ENCODE assay signal across 1 cellular context in the genomic region with DNA sequence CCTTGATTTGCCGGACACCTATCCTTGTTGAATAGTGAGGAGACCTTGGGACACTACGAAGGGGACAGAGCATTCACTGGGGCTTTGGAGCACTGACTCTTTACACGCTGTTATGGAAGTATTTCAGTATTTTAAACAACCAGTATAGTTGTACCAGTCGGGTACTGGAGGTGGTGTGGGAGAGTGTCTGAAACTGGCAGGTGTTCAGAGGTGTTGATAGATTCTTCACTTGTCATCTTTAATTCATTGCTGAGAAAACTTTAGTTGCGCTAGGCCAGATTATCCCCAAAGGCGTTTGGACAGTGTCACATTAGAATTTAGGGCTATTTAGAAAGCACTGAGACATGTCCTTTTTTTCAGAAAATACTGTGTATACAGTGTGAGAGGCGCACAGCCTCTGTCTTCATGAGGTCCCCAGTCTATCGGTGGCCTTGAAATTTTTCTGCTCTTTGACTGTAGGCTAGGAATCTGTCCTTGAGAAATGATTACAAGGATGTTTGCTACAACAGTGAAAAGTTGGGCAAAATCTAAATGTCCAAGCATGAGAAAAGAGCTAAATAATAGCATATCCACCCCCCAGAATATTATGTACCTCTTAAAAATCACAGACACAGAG.
TF ChIP-seq lines count a peak whose summit lies in the region.

No MANE protein-coding gene starts in this region.

TF ChIP-seq in HepG2, 621 proteins besides CTCF, POLR2A, EP300 and RAD21:
- TF ChIP-seq, protein P1, sequence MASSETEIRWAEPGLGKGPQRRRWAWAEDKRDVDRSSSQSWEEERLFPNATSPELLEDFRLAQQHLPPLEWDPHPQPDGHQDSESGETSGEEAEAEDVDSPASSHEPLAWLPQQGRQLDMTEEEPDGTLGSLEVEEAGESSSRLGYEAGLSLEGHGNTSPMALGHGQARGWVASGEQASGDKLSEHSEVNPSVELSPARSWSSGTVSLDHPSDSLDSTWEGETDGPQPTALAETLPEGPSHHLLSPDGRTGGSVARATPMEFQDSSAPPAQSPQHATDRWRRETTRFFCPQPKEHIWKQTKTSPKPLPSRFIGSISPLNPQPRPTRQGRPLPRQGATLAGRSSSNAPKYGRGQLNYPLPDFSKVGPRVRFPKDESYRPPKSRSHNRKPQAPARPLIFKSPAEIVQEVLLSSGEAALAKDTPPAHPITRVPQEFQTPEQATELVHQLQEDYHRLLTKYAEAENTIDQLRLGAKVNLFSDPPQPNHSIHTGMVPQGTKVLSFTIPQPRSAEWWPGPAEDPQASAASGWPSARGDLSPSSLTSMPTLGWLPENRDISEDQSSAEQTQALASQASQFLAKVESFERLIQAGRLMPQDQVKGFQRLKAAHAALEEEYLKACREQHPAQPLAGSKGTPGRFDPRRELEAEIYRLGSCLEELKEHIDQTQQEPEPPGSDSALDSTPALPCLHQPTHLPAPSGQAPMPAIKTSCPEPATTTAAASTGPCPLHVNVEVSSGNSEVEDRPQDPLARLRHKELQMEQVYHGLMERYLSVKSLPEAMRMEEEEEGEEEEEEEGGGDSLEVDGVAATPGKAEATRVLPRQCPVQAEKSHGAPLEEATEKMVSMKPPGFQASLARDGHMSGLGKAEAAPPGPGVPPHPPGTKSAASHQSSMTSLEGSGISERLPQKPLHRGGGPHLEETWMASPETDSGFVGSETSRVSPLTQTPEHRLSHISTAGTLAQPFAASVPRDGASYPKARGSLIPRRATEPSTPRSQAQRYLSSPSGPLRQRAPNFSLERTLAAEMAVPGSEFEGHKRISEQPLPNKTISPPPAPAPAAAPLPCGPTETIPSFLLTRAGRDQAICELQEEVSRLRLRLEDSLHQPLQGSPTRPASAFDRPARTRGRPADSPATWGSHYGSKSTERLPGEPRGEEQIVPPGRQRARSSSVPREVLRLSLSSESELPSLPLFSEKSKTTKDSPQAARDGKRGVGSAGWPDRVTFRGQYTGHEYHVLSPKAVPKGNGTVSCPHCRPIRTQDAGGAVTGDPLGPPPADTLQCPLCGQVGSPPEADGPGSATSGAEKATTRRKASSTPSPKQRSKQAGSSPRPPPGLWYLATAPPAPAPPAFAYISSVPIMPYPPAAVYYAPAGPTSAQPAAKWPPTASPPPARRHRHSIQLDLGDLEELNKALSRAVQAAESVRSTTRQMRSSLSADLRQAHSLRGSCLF (CRISPR knock-in tag; IDR thresholded peaks at IDR 0.05; ENCODE audit: borderline replicate concordance), result no peak
- TF ChIP-seq ZNF460 (CRISPR knock-in tag; IDR thresholded peaks at IDR 0.05; ENCODE audit: borderline replicate concordance) (no peak), KLF9 (CRISPR knock-in tag; IDR thresholded peaks at IDR 0.05; ENCODE audit: low read depth) (no peak), ZNF7 (CRISPR knock-in tag; IDR thresholded peaks at IDR 0.05) (no peak), CEBPB (IDR thresholded peaks at IDR 0.05; ENCODE audit: borderline replicate concordance, low read depth, low read length) (no peak), ZNF251 (CRISPR knock-in tag; IDR thresholded peaks at IDR 0.05) (no peak), RORA (CRISPR knock-in tag; IDR thresholded peaks at IDR 0.05) (no peak), PLRG1 (conservative IDR thresholded peaks at IDR 0.05) (no peak), HCFC1 (IDR thresholded peaks at IDR 0.05; ENCODE audit: low read depth, low read length) (no peak), KLF13 (CRISPR knock-in tag; IDR thresholded peaks at IDR 0.05) (no peak), TMF1 (CRISPR knock-in tag; IDR thresholded peaks at IDR 0.05; ENCODE audit: low read depth) (no peak), NAIF1 (CRISPR knock-in tag; IDR thresholded peaks at IDR 0.05; ENCODE audit: borderline replicate concordance) (no peak)
- TF ChIP-seq, protein P2, sequence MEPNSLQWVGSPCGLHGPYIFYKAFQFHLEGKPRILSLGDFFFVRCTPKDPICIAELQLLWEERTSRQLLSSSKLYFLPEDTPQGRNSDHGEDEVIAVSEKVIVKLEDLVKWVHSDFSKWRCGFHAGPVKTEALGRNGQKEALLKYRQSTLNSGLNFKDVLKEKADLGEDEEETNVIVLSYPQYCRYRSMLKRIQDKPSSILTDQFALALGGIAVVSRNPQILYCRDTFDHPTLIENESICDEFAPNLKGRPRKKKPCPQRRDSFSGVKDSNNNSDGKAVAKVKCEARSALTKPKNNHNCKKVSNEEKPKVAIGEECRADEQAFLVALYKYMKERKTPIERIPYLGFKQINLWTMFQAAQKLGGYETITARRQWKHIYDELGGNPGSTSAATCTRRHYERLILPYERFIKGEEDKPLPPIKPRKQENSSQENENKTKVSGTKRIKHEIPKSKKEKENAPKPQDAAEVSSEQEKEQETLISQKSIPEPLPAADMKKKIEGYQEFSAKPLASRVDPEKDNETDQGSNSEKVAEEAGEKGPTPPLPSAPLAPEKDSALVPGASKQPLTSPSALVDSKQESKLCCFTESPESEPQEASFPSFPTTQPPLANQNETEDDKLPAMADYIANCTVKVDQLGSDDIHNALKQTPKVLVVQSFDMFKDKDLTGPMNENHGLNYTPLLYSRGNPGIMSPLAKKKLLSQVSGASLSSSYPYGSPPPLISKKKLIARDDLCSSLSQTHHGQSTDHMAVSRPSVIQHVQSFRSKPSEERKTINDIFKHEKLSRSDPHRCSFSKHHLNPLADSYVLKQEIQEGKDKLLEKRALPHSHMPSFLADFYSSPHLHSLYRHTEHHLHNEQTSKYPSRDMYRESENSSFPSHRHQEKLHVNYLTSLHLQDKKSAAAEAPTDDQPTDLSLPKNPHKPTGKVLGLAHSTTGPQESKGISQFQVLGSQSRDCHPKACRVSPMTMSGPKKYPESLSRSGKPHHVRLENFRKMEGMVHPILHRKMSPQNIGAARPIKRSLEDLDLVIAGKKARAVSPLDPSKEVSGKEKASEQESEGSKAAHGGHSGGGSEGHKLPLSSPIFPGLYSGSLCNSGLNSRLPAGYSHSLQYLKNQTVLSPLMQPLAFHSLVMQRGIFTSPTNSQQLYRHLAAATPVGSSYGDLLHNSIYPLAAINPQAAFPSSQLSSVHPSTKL (CRISPR knock-in tag; IDR thresholded peaks at IDR 0.05), result peak; percentile 64
- TF ChIP-seq, protein P3, sequence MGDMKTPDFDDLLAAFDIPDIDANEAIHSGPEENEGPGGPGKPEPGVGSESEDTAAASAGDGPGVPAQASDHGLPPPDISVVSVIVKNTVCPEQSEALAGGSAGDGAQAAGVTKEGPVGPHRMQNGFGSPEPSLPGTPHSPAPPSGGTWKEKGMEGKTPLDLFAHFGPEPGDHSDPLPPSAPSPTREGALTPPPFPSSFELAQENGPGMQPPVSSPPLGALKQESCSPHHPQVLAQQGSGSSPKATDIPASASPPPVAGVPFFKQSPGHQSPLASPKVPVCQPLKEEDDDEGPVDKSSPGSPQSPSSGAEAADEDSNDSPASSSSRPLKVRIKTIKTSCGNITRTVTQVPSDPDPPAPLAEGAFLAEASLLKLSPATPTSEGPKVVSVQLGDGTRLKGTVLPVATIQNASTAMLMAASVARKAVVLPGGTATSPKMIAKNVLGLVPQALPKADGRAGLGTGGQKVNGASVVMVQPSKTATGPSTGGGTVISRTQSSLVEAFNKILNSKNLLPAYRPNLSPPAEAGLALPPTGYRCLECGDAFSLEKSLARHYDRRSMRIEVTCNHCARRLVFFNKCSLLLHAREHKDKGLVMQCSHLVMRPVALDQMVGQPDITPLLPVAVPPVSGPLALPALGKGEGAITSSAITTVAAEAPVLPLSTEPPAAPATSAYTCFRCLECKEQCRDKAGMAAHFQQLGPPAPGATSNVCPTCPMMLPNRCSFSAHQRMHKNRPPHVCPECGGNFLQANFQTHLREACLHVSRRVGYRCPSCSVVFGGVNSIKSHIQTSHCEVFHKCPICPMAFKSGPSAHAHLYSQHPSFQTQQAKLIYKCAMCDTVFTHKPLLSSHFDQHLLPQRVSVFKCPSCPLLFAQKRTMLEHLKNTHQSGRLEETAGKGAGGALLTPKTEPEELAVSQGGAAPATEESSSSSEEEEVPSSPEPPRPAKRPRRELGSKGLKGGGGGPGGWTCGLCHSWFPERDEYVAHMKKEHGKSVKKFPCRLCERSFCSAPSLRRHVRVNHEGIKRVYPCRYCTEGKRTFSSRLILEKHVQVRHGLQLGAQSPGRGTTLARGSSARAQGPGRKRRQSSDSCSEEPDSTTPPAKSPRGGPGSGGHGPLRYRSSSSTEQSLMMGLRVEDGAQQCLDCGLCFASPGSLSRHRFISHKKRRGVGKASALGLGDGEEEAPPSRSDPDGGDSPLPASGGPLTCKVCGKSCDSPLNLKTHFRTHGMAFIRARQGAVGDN (CRISPR knock-in tag; IDR thresholded peaks at IDR 0.05), result no peak
- TF ChIP-seq, protein P4, sequence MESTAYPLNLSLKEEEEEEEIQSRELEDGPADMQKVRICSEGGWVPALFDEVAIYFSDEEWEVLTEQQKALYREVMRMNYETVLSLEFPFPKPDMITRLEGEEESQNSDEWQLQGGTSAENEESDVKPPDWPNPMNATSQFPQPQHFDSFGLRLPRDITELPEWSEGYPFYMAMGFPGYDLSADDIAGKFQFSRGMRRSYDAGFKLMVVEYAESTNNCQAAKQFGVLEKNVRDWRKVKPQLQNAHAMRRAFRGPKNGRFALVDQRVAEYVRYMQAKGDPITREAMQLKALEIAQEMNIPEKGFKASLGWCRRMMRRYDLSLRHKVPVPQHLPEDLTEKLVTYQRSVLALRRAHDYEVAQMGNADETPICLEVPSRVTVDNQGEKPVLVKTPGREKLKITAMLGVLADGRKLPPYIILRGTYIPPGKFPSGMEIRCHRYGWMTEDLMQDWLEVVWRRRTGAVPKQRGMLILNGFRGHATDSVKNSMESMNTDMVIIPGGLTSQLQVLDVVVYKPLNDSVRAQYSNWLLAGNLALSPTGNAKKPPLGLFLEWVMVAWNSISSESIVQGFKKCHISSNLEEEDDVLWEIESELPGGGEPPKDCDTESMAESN (CRISPR knock-in tag; conservative IDR thresholded peaks at IDR 0.05), result 0 out of 2 replicates have a peak, but pooled peaks have one; percentile 46
- TF ChIP-seq, protein P5, sequence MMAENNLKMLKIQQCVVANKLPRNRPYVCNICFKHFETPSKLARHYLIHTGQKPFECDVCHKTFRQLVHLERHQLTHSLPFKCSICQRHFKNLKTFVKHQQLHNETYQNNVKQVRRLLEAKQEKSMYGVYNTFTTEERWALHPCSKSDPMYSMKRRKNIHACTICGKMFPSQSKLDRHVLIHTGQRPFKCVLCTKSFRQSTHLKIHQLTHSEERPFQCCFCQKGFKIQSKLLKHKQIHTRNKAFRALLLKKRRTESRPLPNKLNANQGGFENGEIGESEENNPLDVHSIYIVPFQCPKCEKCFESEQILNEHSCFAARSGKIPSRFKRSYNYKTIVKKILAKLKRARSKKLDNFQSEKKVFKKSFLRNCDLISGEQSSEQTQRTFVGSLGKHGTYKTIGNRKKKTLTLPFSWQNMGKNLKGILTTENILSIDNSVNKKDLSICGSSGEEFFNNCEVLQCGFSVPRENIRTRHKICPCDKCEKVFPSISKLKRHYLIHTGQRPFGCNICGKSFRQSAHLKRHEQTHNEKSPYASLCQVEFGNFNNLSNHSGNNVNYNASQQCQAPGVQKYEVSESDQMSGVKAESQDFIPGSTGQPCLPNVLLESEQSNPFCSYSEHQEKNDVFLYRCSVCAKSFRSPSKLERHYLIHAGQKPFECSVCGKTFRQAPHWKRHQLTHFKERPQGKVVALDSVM (CRISPR knock-in tag; IDR thresholded peaks at IDR 0.05), result no peak
